Comparison of ENCODE assay signal across 10 cellular contexts in the genomic region with DNA sequence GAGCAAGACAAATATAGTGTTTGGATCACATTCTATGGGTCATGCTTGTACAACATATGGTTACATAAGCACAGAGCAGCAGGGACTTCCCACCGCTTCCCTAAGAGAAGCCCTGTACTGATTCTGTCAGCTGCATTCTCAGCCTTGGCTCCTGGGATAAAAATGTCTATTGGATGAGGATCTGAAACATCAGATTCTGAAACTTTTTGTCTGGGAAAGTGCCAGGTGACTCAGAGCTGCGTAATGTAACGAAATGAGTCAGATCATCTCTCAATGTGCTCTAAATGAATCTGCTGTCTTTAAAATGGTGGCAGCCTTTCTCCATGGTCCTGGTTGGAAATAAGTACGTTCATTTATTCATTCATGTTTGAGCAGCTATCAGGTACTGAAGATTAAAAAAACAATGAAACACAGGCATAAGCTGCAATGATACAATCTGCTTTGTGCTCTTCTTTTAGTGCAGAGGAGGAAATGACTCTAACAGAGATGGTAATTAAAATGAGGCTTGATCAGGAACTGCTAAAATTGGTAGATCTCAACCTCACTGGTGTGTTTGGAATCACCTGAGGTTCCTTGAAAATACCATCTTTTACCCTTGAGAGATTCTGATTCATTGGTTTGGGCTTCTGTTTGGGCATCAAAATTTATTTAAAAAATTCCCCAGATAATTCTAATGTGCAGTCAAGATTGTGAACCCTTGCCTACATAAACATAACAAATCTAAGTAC.
DNase-seq lines count a peak whose midpoint lies in the region; ATAC-seq, FAIRE-seq and TF ChIP-seq lines count a peak whose summit lies in the region.
"Had no signal": no experiment of that assay in that cellular context is flagged by ENCODE, and none has a peak within 500 bp of the region (broad histone marks: within the 10 kb centered on the region; RNA-seq: fewer than 3 reads in every experiment).

No MANE protein-coding gene starts in this region.

- no peak for TF ChIP-seq POLR2A in GM12892 (IDR thresholded peaks at IDR 0.05; ENCODE audit: low read depth, low read length)

- no peaks in the 10 kb centered on the region for H3K9me3 ChIP-seq in HAP-1
- H3K9me3 ChIP-seq: neutrophil had no signal

- peak overlapping the region; percentile 52 for H3K27ac Mint-ChIP-seq in activated naive CD8-positive, alpha-beta T cell treated with anti-CD3 and anti-CD28 coated beads for 36 hours

- H3K4me1 Mint-ChIP-seq in activated naive CD8-positive, alpha-beta T cell treated with anti-CD3 and anti-CD28 coated beads for 36 hours, result peaks cover 12% of the 10 kb centered on the region

- H3K36me3 Mint-ChIP-seq in activated naive CD8-positive, alpha-beta T cell treated with anti-CD3 and anti-CD28 coated beads for 36 hours, result no peaks in the 10 kb centered on the region

- peaks cover 46% of the 10 kb centered on the region for H3K27me3 Mint-ChIP-seq in activated naive CD8-positive, alpha-beta T cell treated with anti-CD3 and anti-CD28 coated beads for 36 hours

- FAIRE-seq in GM12892 (lab: Jason Lieb, UNC), result peak; percentile 76
- FAIRE-seq: TTC549 had no signal

- H3K9me3 Mint-ChIP-seq in activated naive CD8-positive, alpha-beta T cell treated with anti-CD3 and anti-CD28 coated beads for 36 hours, result no peaks in the 10 kb centered on the region

- peaks cover 2% of the 10 kb centered on the region; the same call in 1 of the 2 replicates for H3K27me3 ChIP-seq in HAP-1 (ENCODE audit: low read depth)
- H3K27me3 ChIP-seq: neutrophil had no signal

- ATAC-seq in GM21576 (IDR thresholded peaks at IDR 0.05; ENCODE audit: unreplicated experiment), result peak; percentile 91

- no peak overlapping the region for H3K4me3 Mint-ChIP-seq in activated naive CD8-positive, alpha-beta T cell treated with anti-CD3 and anti-CD28 coated beads for 36 hours

- H3K4me3 ChIP-seq in HAP-1, result no peak overlapping the region

- no peak for DNase-seq in GM12892 (ENCODE audit: insufficient read length)
- DNase-seq in HPDE6-E6E7 (ENCODE audit: extremely low spot score), result peak; percentile 67
- peak; percentile 33 for DNase-seq in activated naive CD8-positive, alpha-beta T cell treated with anti-CD3 and anti-CD28 coated beads for 36 hours
- DNase-seq in nucleus accumbens (lab: John Stamatoyannopoulos, UW), result peak in 30 of 56 donors; percentile 1 to 74 (median 22)
- DNase-seq in HAP-1 (ENCODE audit: low spot score in 2 of 2), result no peak
- DNase-seq in NCI-H1436 (lab: John Stamatoyannopoulos, UW), result no peak
- DNase-seq in NK-92 (lab: John Stamatoyannopoulos, UW; ENCODE audit: unreplicated experiment), result no peak

- in situ Hi-C loops in HAP-1 (cut with MboI; ENCODE audit: low sequenced_read_pairs), result no loop called here

- H3K36me3 ChIP-seq in HAP-1 (replicated peaks), result no peaks in the 10 kb centered on the region
- H3K36me3 ChIP-seq: neutrophil had no signal

- no peaks in the 10 kb centered on the region for H3K4me1 ChIP-seq in HAP-1

Comparison
In these comparisons a context has a peak if more than half of its experiments do, and no peak if none do; other contexts are left out.
1. DNase-seq: peak in HPDE6-E6E7 (single experiment), activated naive CD8-positive, alpha-beta T cell treated with anti-CD3 and anti-CD28 coated beads for 36 hours (single experiment) and nucleus accumbens (30 of 56); none in GM12892 (single experiment), HAP-1 (0 of 2), NCI-H1436 (single experiment) and NK-92 (single experiment).